ENCODE assay signal across 9 cellular contexts in the genomic region with DNA sequence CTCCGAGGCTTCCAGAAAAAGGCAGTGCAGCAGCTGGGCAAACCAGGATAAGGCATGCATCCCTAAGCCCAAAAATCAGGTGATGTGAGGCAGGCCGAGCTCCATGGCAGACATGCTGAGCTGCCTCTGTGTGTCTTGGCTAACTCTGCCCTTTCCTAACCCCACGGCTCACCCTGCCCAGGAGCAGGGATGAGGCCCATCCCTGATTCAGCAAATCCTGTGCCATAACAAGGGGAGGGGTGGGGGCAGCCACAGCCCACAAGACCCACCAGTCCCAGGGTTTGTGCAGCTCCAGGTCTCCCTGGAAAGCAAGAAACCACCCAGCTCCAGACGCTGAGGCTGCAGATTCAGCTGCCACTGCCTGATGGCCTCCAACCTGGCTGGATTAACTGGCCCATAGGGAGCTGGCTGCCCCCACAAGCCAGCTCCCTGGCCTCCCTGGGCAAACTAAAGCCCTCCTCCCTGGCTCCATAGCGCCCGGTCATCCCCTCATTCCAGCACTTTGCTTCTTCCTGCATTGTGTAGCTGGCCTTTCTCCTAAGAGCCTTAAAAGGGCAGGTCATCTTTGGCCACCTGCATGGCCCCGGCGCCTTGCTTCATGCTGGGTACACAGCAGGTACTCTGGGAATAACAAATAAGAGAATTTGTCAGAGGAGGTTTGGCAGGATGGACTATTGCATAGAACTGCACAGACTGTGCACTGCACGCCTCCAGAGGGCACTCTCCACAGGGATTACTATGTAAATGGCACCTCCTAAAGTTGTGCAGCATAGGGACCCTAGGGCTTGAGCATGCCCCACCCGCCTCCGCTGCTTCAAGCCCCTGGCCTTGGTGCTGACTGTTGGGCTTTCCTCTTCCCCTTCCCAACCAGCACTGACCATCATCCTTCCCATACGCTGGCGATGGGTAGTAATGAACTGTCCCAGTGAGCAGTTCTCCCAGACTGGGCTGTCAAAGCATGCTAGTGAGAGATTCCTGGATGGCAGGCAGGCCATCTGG. TPM values are rescaled to one million over a fixed set of nuclear protein-coding genes. Genes with fewer than 3 reads are reported as not detected.
DNase-seq lines count a peak whose midpoint lies in the region; ATAC-seq and TF ChIP-seq lines count a peak whose summit lies in the region.
"Had no signal": no experiment of that assay in that cellular context is flagged by ENCODE, and none has a peak within 500 bp of the region (broad histone marks: within the 10 kb centered on the region; RNA-seq: fewer than 3 reads in every experiment).

No MANE protein-coding gene starts in this region.

- H3K4me3 Mint-ChIP-seq in MCF 10A (ENCODE audit: unreplicated experiment) = no peak overlapping the region

- H3K79me2 ChIP-seq in OCI-LY7 (ENCODE audit: insufficient read depth, low read depth, low read length) = no peaks in the 10 kb centered on the region

- H3K9me3 ChIP-seq in breast epithelium (no peaks in the 10 kb centered on the region), OCI-LY7 (ENCODE audit: low read length) (no peaks in the 10 kb centered on the region), testis (no peaks in the 10 kb centered on the region), thyroid gland (no peaks in the 10 kb centered on the region)
- H3K9me3 ChIP-seq: lower lobe of right lung had no signal

- H3K4me2 ChIP-seq in OCI-LY7 (ENCODE audit: low read length) = no peak overlapping the region

- 88 to 93% methylated on average over 9 to 12 of the region's 13 CpGs for WGBS in testis, 2 donors
- 63 to 73% methylated on average over 8 to 10 of the region's 13 CpGs for WGBS in thyroid gland, 2 donors

- no peak for TF ChIP-seq POLR2A in breast epithelium (IDR thresholded peaks at IDR 0.05)
- TF ChIP-seq POLR2A in testis (IDR thresholded peaks at IDR 0.05) = no peak
- TF ChIP-seq POLR2A in thyroid gland (IDR thresholded peaks at IDR 0.05) = no peak

- POLR2A ChIA-PET in MCF 10A (lab: Yijun Ruan, JAX) = interaction anchor here (0.8 to 1.6 kb wide), 3 partner anchors 14 to 20 kb away, joined by 3 to 6 read pairs (median 3); no protein-coding TSS in a partner anchor
- POLR2A ChIA-PET in OCI-LY7 (lab: Charles Lee) = no interaction called here

- no peaks in the 10 kb centered on the region for H3K27me3 Mint-ChIP-seq in MCF 10A (ENCODE audit: insufficient read depth, unreplicated experiment)

- H3K27ac Mint-ChIP-seq in MCF 10A (ENCODE audit: low read depth, unreplicated experiment) = peak overlapping the region; percentile 46

- CTCF ChIA-PET in MCF 10A (lab: Yijun Ruan, JAX) = interaction anchor here (0.6 to 1.6 kb wide), 12 partner anchors 9 to 353 kb away, joined by 3 to 14 read pairs (median 4); no protein-coding TSS in a partner anchor
- CTCF ChIA-PET in OCI-LY7 (lab: Charles Lee; ENCODE audit: unreplicated experiment) = interaction anchor here (0.5 kb wide), 1 partner anchor 174 kb away, joined by 5 read pairs; no protein-coding TSS in a partner anchor

- DNase-seq in MCF 10A (ENCODE audit: unreplicated experiment) (peak; percentile 45), breast epithelium (ENCODE audit: low spot score in 2 of 2) (no peak), OCI-LY7 (ENCODE audit: low spot score) (peak; percentile 43), epithelial cell of proximal tubule (ENCODE audit: low read depth) (no peak), testis (peak; percentile 32), thyroid gland (no peak)
- no peak for DNase-seq in stimulated activated CD4-positive, alpha-beta T cell treated with anti-CD3 and anti-CD28 coated beads, Interleukin-15, amount 100 ng/mL, for 24 hours
- DNase-seq: lower lobe of right lung had no signal

- peaks cover 35% of the 10 kb centered on the region for H3K4me1 Mint-ChIP-seq in MCF 10A (ENCODE audit: insufficient read depth, unreplicated experiment)

- H3K36me3 Mint-ChIP-seq in MCF 10A (ENCODE audit: insufficient read depth, unreplicated experiment) = peaks cover 8% of the 10 kb centered on the region

- no TSS peak for BruUV-seq in MCF 10A (replicated peaks; lab: Mats Ljungman, UMichigan)
- no TSS peak for BruUV-seq in OCI-LY7 (replicated peaks; lab: Mats Ljungman, UMichigan)

- H3K4me3 ChIP-seq in breast epithelium (no peak overlapping the region), OCI-LY7 (ENCODE audit: low read depth, low read length, poor library complexity, severe bottlenecking) (no peak overlapping the region), epithelial cell of proximal tubule (ENCODE audit: low read depth, low read length) (no peak overlapping the region), testis (no peak overlapping the region), thyroid gland (replicated peaks in 1 of 3) (no peak overlapping the region)
- H3K4me3 ChIP-seq: lower lobe of right lung had no signal

- H2AFZ ChIP-seq in OCI-LY7 (ENCODE audit: low read length) = no peak overlapping the region

- no peaks in the 10 kb centered on the region for H3K4me1 ChIP-seq in breast epithelium
- H3K4me1 ChIP-seq in OCI-LY7 (ENCODE audit: insufficient read depth, low read length, poor library complexity, severe bottlenecking) = no peaks in the 10 kb centered on the region
- no peaks in the 10 kb centered on the region for H3K4me1 ChIP-seq in testis
- no peaks in the 10 kb centered on the region for H3K4me1 ChIP-seq in thyroid gland
- H3K4me1 ChIP-seq: lower lobe of right lung had no signal

- ATAC-seq in HG03196 (IDR thresholded peaks at IDR 0.05; ENCODE audit: unreplicated experiment) = no peak

- peak; percentile 25 for TF ChIP-seq CTCF in MCF 10A (IDR thresholded peaks at IDR 0.05; ENCODE audit: unreplicated experiment)
- no peak for TF ChIP-seq CTCF in breast epithelium (IDR thresholded peaks at IDR 0.05)
- peak; percentile 74 for TF ChIP-seq CTCF in OCI-LY7 (conservative IDR thresholded peaks at IDR 0.05; ENCODE audit: low read length)
- peak; percentile 60 for TF ChIP-seq CTCF in epithelial cell of proximal tubule (conservative IDR thresholded peaks at IDR 0.05; ENCODE audit: low read depth, low read length)
- peak in 1 of 3 experiments; percentile 14 for TF ChIP-seq CTCF in testis (IDR thresholded peaks at IDR 0.05)
- TF ChIP-seq CTCF in thyroid gland (IDR thresholded peaks at IDR 0.05) = peak in 1 of 6 experiments; percentile 16

- no peaks in the 10 kb centered on the region for H4K20me1 ChIP-seq in OCI-LY7 (ENCODE audit: insufficient read depth, low read length)

- no peaks in the 10 kb centered on the region for H3K9me3 Mint-ChIP-seq in MCF 10A (ENCODE audit: unreplicated experiment)

- H3K27me3 ChIP-seq in breast epithelium (no peaks in the 10 kb centered on the region), testis (no peaks in the 10 kb centered on the region), thyroid gland (no peaks in the 10 kb centered on the region)

- H3K27ac ChIP-seq in breast epithelium = no peak overlapping the region
- no peak overlapping the region for H3K27ac ChIP-seq in OCI-LY7 (ENCODE audit: low read depth, low read length, poor library complexity, severe bottlenecking)
- no peak overlapping the region for H3K27ac ChIP-seq in testis
- no peak overlapping the region for H3K27ac ChIP-seq in thyroid gland
- H3K27ac ChIP-seq: lower lobe of right lung had no signal

- H3K36me3 ChIP-seq in breast epithelium (no peaks in the 10 kb centered on the region), OCI-LY7 (ENCODE audit: insufficient read depth, low read length) (no peaks in the 10 kb centered on the region), testis (ENCODE audit: low read depth, missing control alignments) (no peaks in the 10 kb centered on the region), thyroid gland (no peaks in the 10 kb centered on the region)
- H3K36me3 ChIP-seq: lower lobe of right lung had no signal

- intact Hi-C loops in MCF 10A (cut with micrococcal nuclease) = loop anchor here (5.0 kb wide), 1 partner anchor 33 kb away; no protein-coding TSS in a partner anchor
- intact Hi-C loops in breast epithelium (cut with DNase I; ENCODE audit: low total_unique reads) = no loop called here
- intact Hi-C loops in OCI-LY7 (cut with micrococcal nuclease; ENCODE audit: unreplicated experiment) = loop anchor here (2.0 to 5.0 kb wide), 2 partner anchors 33 to 76 kb away; no protein-coding TSS in a partner anchor
- intact Hi-C loops in testis (cut with DNase I; ENCODE audit: low total_unique reads) = no loop called here
- intact Hi-C loops in thyroid gland (cut with DNase I) = no loop called here

- no peaks in the 10 kb centered on the region for H3K9me2 ChIP-seq in OCI-LY7 (ENCODE audit: insufficient read depth, low read length)

RNA-seq across cellular contexts. Expression of gene STEAP3, which starts 10.7 kb away (rescaled TPM):
- total RNA-seq in MCF 10A (2022) = 23.8 and 25.0 TPM in 2 replicates
- total RNA-seq in breast epithelium = 10 to 100 TPM; 11.2 to 52.2 (median 49.8) TPM
- total RNA-seq in OCI-LY7 (2014; rRNA removed; shearing (Covaris generic)) = not detected in 2 replicates
- not detected in 2 replicates for total RNA-seq in OCI-LY7 (2022)
- 27.8 and 35.1 TPM in 2 replicates for total RNA-seq in epithelial cell of proximal tubule
- total RNA-seq in testis = 10 to 100 TPM in 1 of 2 donors, 1 to 10 TPM in 1; 5.1 to 11.9 TPM
- 5.6 TPM for polyA plus RNA-seq in testis (ENCODE audit: insufficient read depth, low read depth, low replicate concordance)
- total RNA-seq in thyroid gland = 10 to 100 TPM in 2 of 4 donors, 1 to 10 TPM in 2; 7.4 to 23.2 (median 12.0) TPM

Comparison
In these comparisons a context has a peak if more than half of its experiments do, and no peak if none do; other contexts are left out.
1. DNase-seq: peak in MCF 10A (single experiment), OCI-LY7 (single experiment) and testis (single experiment); none in breast epithelium (0 of 2), epithelial cell of proximal tubule (single experiment), stimulated activated CD4-positive, alpha-beta T cell treated with anti-CD3 and anti-CD28 coated beads, Interleukin-15, amount 100 ng/mL, for 24 hours (single experiment) and thyroid gland (0 of 2).
2. CTCF ChIP-seq: peak in MCF 10A (single experiment), OCI-LY7 (single experiment) and epithelial cell of proximal tubule (single experiment); none in breast epithelium (0 of 3).
3. intact Hi-C loops: an anchor here in MCF 10A (5.0 kb wide) and OCI-LY7 (2.0 to 5.0 kb wide); none called in breast epithelium, testis and thyroid gland.
4. RNA of gene STEAP3, which starts 10.7 kb away (total RNA-seq): 11.2 to 52.2 TPM in breast epithelium, 27.8 to 35.1 TPM in epithelial cell of proximal tubule, 23.8 to 25.0 TPM in MCF 10A, 7.4 to 23.2 TPM in thyroid gland and 5.1 to 11.9 TPM in testis; not detected in OCI-LY7; every median in the first group is over 4 times any median in the second.